ENCODE assay signal across 8 cellular contexts in genomic region chr20:60262967-60263603, GRCh38.
A peak's percentile ranks its signal among the peaks of the same experiment; 100 is the strongest.
DNase-seq lines count a peak whose midpoint lies in the region; ATAC-seq, FAIRE-seq and TF ChIP-seq lines count a peak whose summit lies in the region.

No MANE protein-coding gene starts in this region.

- POLR2A ChIA-PET in GM10248 (lab: Yijun Ruan, JAX), result no interaction called here

- CTCF ChIA-PET in GM10248 (lab: Yijun Ruan, JAX), result interaction anchor here (0.8 to 3.7 kb wide), 20 partner anchors 10 to 319 kb away, joined by 3 to 30 read pairs (median 4); no protein-coding TSS in a partner anchor

- H3K4me3 ChIP-seq in epithelial cell of proximal tubule (ENCODE audit: low read depth, low read length) (no peak overlapping the region), small intestine (ENCODE audit: low read depth in 1 of 2, low read length in 2 of 2) (no peak overlapping the region)

- H3K9me3 Mint-ChIP-seq in activated CD4-positive, alpha-beta T cell treated with anti-CD3 and anti-CD28 coated beads, Interleukin-2, amount 10 ng/mL, durations not matched to agents 24 days and 14 days, result no peaks in the 10 kb centered on the region

- H3K36me3 Mint-ChIP-seq in activated CD4-positive, alpha-beta T cell treated with anti-CD3 and anti-CD28 coated beads, Interleukin-2, amount 10 ng/mL, durations not matched to agents 24 days and 14 days (ENCODE audit: low read depth), result no peaks in the 10 kb centered on the region

- H3K27ac ChIP-seq in small intestine (ENCODE audit: low read depth in 1 of 2, low read length in 1 of 2), result no peak overlapping the region

- FAIRE-seq in small intestine (lab: Jason Lieb, UNC), result no peak

- WGBS in small intestine, 3 donors, result 7 to 16% (median 9%) methylated on average over 4 of the region's 4 CpGs

- intact Hi-C loops in activated CD4-positive, alpha-beta T cell treated with anti-CD3 and anti-CD28 coated beads, Interleukin-2, amount 10 ng/mL, durations not matched to agents 24 days and 14 days (cut with micrococcal nuclease), result loop anchor here (1.0 to 5.0 kb wide), 4 partner anchors 52 to 316 kb away; no protein-coding TSS in a partner anchor

- no peak overlapping the region for H3K4me3 Mint-ChIP-seq in activated CD4-positive, alpha-beta T cell treated with anti-CD3 and anti-CD28 coated beads, Interleukin-2, amount 10 ng/mL, durations not matched to agents 24 days and 14 days

- peak; percentile 54 for TF ChIP-seq CTCF in GM10248 (IDR thresholded peaks at IDR 0.05; ENCODE audit: control extremely low read depth, extremely low read depth, low read depth, missing control alignments)
- TF ChIP-seq CTCF in epithelial cell of proximal tubule (conservative IDR thresholded peaks at IDR 0.05; ENCODE audit: low read depth, low read length), result peak; percentile 88

- ATAC-seq in HG02798 (IDR thresholded peaks at IDR 0.05; ENCODE audit: poor library complexity, unreplicated experiment), result no peak
- ATAC-seq in GM18861 (IDR thresholded peaks at IDR 0.05; ENCODE audit: unreplicated experiment), result no peak

- no peak overlapping the region for H3K27ac Mint-ChIP-seq in activated CD4-positive, alpha-beta T cell treated with anti-CD3 and anti-CD28 coated beads, Interleukin-2, amount 10 ng/mL, durations not matched to agents 24 days and 14 days

- peaks cover 3% of the 10 kb centered on the region for H3K4me1 Mint-ChIP-seq in activated CD4-positive, alpha-beta T cell treated with anti-CD3 and anti-CD28 coated beads, Interleukin-2, amount 10 ng/mL, durations not matched to agents 24 days and 14 days

- no peaks in the 10 kb centered on the region for H3K27me3 Mint-ChIP-seq in activated CD4-positive, alpha-beta T cell treated with anti-CD3 and anti-CD28 coated beads, Interleukin-2, amount 10 ng/mL, durations not matched to agents 24 days and 14 days

- H3K36me3 ChIP-seq in small intestine (ENCODE audit: control insufficient read depth in 2 of 2, insufficient read depth in 2 of 2, low read length in 2 of 2), result no peaks in the 10 kb centered on the region

- peak; percentile 70 for DNase-seq in GM10248 (ENCODE audit: extremely low spot score)
- DNase-seq in LoVo (ENCODE audit: low spot score), result peak; percentile 24
- peak; percentile 86 for DNase-seq in activated CD4-positive, alpha-beta T cell treated with anti-CD3 and anti-CD28 coated beads, Interleukin-2, amount 10 ng/mL, durations not matched to agents 24 days and 14 days
- no peak for DNase-seq in epithelial cell of proximal tubule (ENCODE audit: low read depth)
- peak; percentile 31 for DNase-seq in small intestine
- no peak for DNase-seq in amniotic stem cell (lab: John Stamatoyannopoulos, UW)

- peaks cover 0 to 2% of the 10 kb centered on the region in 2 donors for H3K27me3 ChIP-seq in small intestine (ENCODE audit: control insufficient read depth in 2 of 2, insufficient read depth in 2 of 2, low read length in 2 of 2)

- H3K4me1 ChIP-seq in small intestine (ENCODE audit: control insufficient read depth in 2 of 2, insufficient read depth in 1 of 2, low read depth in 1 of 2, low read length in 1 of 2), result no peaks in the 10 kb centered on the region

- no peaks in the 10 kb centered on the region for H3K9me3 ChIP-seq in small intestine (ENCODE audit: control insufficient read depth, low read depth)

Comparison
In these comparisons a context has a peak if more than half of its experiments do, and no peak if none do; other contexts are left out.
1. DNase-seq: peak in GM10248 (single experiment), LoVo (single experiment), activated CD4-positive, alpha-beta T cell treated with anti-CD3 and anti-CD28 coated beads, Interleukin-2, amount 10 ng/mL, durations not matched to agents 24 days and 14 days (single experiment) and small intestine (single experiment); none in epithelial cell of proximal tubule (single experiment) and amniotic stem cell (single experiment).